8 cellular contexts compared by ENCODE assay signal in genomic region chr21:25881524-25882376, GRCh38.
A peak's percentile ranks its signal among the peaks of the same experiment; 100 is the strongest.
DNase-seq lines count a peak whose midpoint lies in the region; ATAC-seq, FAIRE-seq and TF ChIP-seq lines count a peak whose summit lies in the region.

No MANE protein-coding gene starts in this region.

- no peak overlapping the region for H3K27ac ChIP-seq in AG04450 (ENCODE audit: low read depth, low read length)
- H3K27ac ChIP-seq in WERI-Rb-1: no peak overlapping the region

- H3K4me3 ChIP-seq in AG04450 (ENCODE audit: low read depth, low read length) (no peak overlapping the region), WERI-Rb-1 (ENCODE audit: low read depth, low read length) (no peak overlapping the region), bronchial epithelial cell (ENCODE audit: low read depth, low read length) (no peak overlapping the region)

- H3K9me3 ChIP-seq in AG04450 (ENCODE audit: control insufficient read depth, insufficient read depth, low read length): no peaks in the 10 kb centered on the region
- no peaks in the 10 kb centered on the region for H3K9me3 ChIP-seq in WERI-Rb-1 (ENCODE audit: severe bottlenecking)

- ATAC-seq in HG02938 (IDR thresholded peaks at IDR 0.05; ENCODE audit: unreplicated experiment): peak; percentile 83

- CTCF ChIA-PET in AG04450 (lab: Charles Lee): interaction anchor here (0.6 to 2.8 kb wide), 8 partner anchors 11 to 294 kb away, joined by 3 to 14 read pairs (median 4); partner anchors contain the start of gene APP

- POLR2A ChIA-PET in AG04450 (lab: Yijun Ruan, JAX): no interaction called here

- H3K27me3 ChIP-seq in AG04450 (ENCODE audit: control insufficient read depth, insufficient read depth, low read length): no peaks in the 10 kb centered on the region
- no peaks in the 10 kb centered on the region for H3K27me3 ChIP-seq in WERI-Rb-1 (ENCODE audit: insufficient read depth, low read depth, severe bottlenecking)
- H3K27me3 ChIP-seq in bronchial epithelial cell (ENCODE audit: control insufficient read depth, insufficient read depth, low read length): no peaks in the 10 kb centered on the region

- peak; percentile 83 for FAIRE-seq in GM18507 (lab: Jason Lieb, UNC)
- FAIRE-seq in bronchial epithelial cell (lab: Jason Lieb, UNC): peak; percentile 40

- TF ChIP-seq CTCF in AG04450 (IDR thresholded peaks at IDR 0.05; ENCODE audit: low read depth, low read length): peak; percentile 97
- TF ChIP-seq CTCF in WERI-Rb-1 (IDR thresholded peaks at IDR 0.05; ENCODE audit: low read depth, low read length): peak; percentile 95
- peak; percentile 89 for TF ChIP-seq CTCF in bronchial epithelial cell (IDR thresholded peaks at IDR 0.05; ENCODE audit: insufficient read depth, low read length, severe bottlenecking)

- peak; percentile 16 for DNase-seq in AG04450 (ENCODE audit: low read depth, low spot score)
- DNase-seq in GM18507 (ENCODE audit: extremely low spot score, insufficient read length, low read depth): peak; percentile 46
- DNase-seq in NCI-H2029 treated with DMSO at 0.1 percent for 48 hours (lab: John Stamatoyannopoulos, UW): peak; percentile 41
- peak; percentile 75 for DNase-seq in WERI-Rb-1
- DNase-seq in bronchial epithelial cell (ENCODE audit: low read depth): peak; percentile 46
- DNase-seq in kidney tubule cell (ENCODE audit: low spot score): peak; percentile 63
- DNase-seq in stimulated activated CD4-positive, alpha-beta T cell treated with anti-CD3 and anti-CD28 coated beads, Interleukin-4, amount 100 ng/mL, for 4 hours: peak; percentile 38 to 50

- peaks cover 62% of the 10 kb centered on the region for H3K36me3 ChIP-seq in WERI-Rb-1
- H3K36me3 ChIP-seq in bronchial epithelial cell (ENCODE audit: control insufficient read depth, insufficient read depth, low read length): peaks cover 3% of the 10 kb centered on the region

Comparison
In these comparisons a context has a peak if more than half of its experiments do, and no peak if none do; other contexts are left out.
1. DNase-seq: peak in every context shown above with its lines; median percentile 75 in WERI-Rb-1; 63 in kidney tubule cell; 46 in GM18507; 46 in bronchial epithelial cell; 44 in stimulated activated CD4-positive, alpha-beta T cell treated with anti-CD3 and anti-CD28 coated beads, Interleukin-4, amount 100 ng/mL, for 4 hours; 41 in NCI-H2029 treated with DMSO at 0.1 percent for 48 hours; 16 in AG04450.